ENCODE assay signal across 17 cellular contexts in the genomic region with DNA sequence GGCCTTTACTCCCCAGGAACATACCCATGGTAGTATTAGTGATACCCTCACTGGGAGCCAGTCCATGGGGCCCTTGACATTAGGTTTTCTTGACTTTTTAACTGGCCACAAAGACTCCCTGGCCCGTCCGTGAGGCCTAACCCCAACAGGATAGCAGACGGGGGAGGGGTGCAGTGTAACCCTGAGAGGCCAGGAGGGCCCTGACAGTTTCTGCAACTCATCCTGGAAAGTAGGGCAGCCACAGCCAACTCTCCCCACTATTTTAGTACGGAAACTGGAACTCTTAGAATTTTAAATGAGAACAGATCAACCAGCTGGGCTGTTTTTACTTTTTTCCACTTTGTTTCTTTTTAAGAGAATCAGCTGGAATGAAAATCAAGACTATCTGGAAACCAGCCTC. TPM values are rescaled to one million over a fixed set of nuclear protein-coding genes. Genes with fewer than 3 reads are reported as not detected.
DNase-seq lines count a peak whose midpoint lies in the region; ATAC-seq and TF ChIP-seq lines count a peak whose summit lies in the region.
"Had no signal": no experiment of that assay in that cellular context is flagged by ENCODE, and none has a peak within 500 bp of the region (broad histone marks: within the 10 kb centered on the region; RNA-seq: fewer than 3 reads in every experiment).

No MANE protein-coding gene starts in this region.

- no peak overlapping the region for H3K9ac ChIP-seq in rectal smooth muscle tissue (ENCODE audit: low read length)
- H3K9ac ChIP-seq: BLaER1 treated with 17β-estradiol and CSF1 and Interleukin-3, amounts not matched to agents 10 nM and 100 nM had no signal

- H3K27ac ChIP-seq in rectal smooth muscle tissue (ENCODE audit: low read depth, low read length), result peak overlapping the region; percentile 78
- H3K27ac ChIP-seq in vagina, result peak overlapping the region; percentile 22
- H3K27ac ChIP-seq: BLaER1 treated with 17β-estradiol and CSF1 and Interleukin-3, amounts not matched to agents 10 nM and 100 nM; PC-9 had no signal

- no peak for DNase-seq in Right ventricle myocardium superior
- no peak for DNase-seq in cardiac septum (ENCODE audit: low spot score)
- no peak for DNase-seq in left ventricle myocardium superior
- no peak for DNase-seq in vagina (ENCODE audit: extremely low spot score in 2 of 2)
- no peak for DNase-seq in AG20443 (ENCODE audit: low spot score)
- DNase-seq in cerebellum (ENCODE audit: low spot score), result no peak
- no peak for DNase-seq in DMS79 (lab: John Stamatoyannopoulos, UW)
- DNase-seq: CD8-positive, alpha-beta memory T cell; DND-41; KG1; NCI-H1436 treated with DMSO at 0.1 percent for 48 hours; NCI-H2029 treated with DMSO at 0.1 percent for 48 hours; NCI-H510A; NCI-H82; PC-9 had no signal

- ATAC-seq in Right ventricle myocardium superior (ENCODE audit: poor library complexity), result peak; percentile 45
- ATAC-seq in left ventricle myocardium superior, result peak; percentile 69

- intact Hi-C loops in Right ventricle myocardium superior (cut with DNase I) (no loop called here), cardiac septum (cut with DNase I) (no loop called here), left ventricle myocardium superior (cut with micrococcal nuclease) (no loop called here), vagina (cut with DNase I) (no loop called here)

- H3K27me3 ChIP-seq in rectal smooth muscle tissue (ENCODE audit: control insufficient read depth, insufficient read depth, low read length) (no peaks in the 10 kb centered on the region), vagina (no peaks in the 10 kb centered on the region)
- H3K27me3 ChIP-seq: BLaER1 treated with 17β-estradiol and CSF1 and Interleukin-3, amounts not matched to agents 10 nM and 100 nM had no signal

- no peak for TF ChIP-seq POLR2A in vagina (IDR thresholded peaks at IDR 0.05)

- H3K9me3 ChIP-seq in vagina, result no peaks in the 10 kb centered on the region
- H3K9me3 ChIP-seq: BLaER1 treated with 17β-estradiol and CSF1 and Interleukin-3, amounts not matched to agents 10 nM and 100 nM had no signal

- TF ChIP-seq CTCF in vagina (IDR thresholded peaks at IDR 0.05), result no peak

- H3K4me1 ChIP-seq in rectal smooth muscle tissue (ENCODE audit: control insufficient read depth, insufficient read depth, low read length) (peaks cover 25% of the 10 kb centered on the region), vagina (peaks cover 15% of the 10 kb centered on the region)
- H3K4me1 ChIP-seq: BLaER1 treated with 17β-estradiol and CSF1 and Interleukin-3, amounts not matched to agents 10 nM and 100 nM had no signal

- H3K4me3 ChIP-seq in rectal smooth muscle tissue (ENCODE audit: low read length) (no peak overlapping the region), vagina (no peak overlapping the region)
- H3K4me3 ChIP-seq: BLaER1 treated with 17β-estradiol and CSF1 and Interleukin-3, amounts not matched to agents 10 nM and 100 nM; PC-9 had no signal

- H3K36me3 ChIP-seq in rectal smooth muscle tissue (ENCODE audit: control insufficient read depth, insufficient read depth, low read length) (no peaks in the 10 kb centered on the region), vagina (no peaks in the 10 kb centered on the region)
- H3K36me3 ChIP-seq: BLaER1 treated with 17β-estradiol and CSF1 and Interleukin-3, amounts not matched to agents 10 nM and 100 nM had no signal

RNA-seq across cellular contexts. Expression of gene NRIP3, which starts 42.6 kb away (rescaled TPM):
- total RNA-seq in Right ventricle myocardium superior, result 1.0 TPM
- total RNA-seq in cardiac septum, result 1.0 TPM
- 1.2 TPM for total RNA-seq in left ventricle myocardium superior
- 1.2 TPM for total RNA-seq in vagina
- 16.7 TPM for total RNA-seq in cerebellum

RNA-seq across cellular contexts. Expression of gene SCUBE2, which starts 45.0 kb away (rescaled TPM):
- total RNA-seq in Right ventricle myocardium superior (1.9 TPM), cardiac septum (3.9 TPM), left ventricle myocardium superior (0.89 TPM), vagina (36.3 TPM), cerebellum (26.9 TPM)
- total RNA-seq: PC-9 had no signal
